Comparison of ENCODE assay signal across 8 cellular contexts in genomic region chr6:75602897-75603395, GRCh38. TPM values are rescaled to one million over a fixed set of nuclear protein-coding genes. Genes with fewer than 3 reads are reported as not detected.
DNase-seq lines count a peak whose midpoint lies in the region; ATAC-seq and TF ChIP-seq lines count a peak whose summit lies in the region.

No MANE protein-coding gene starts in this region.

- DNase-seq in stimulated activated naive CD8-positive, alpha-beta T cell treated with anti-CD3 and anti-CD28 coated beads, Interleukin-15, Interleukin-2, amounts not matched to agents 100 U/mL and 50 U/mL, for 24 hours: no peak
- no peak for DNase-seq in activated B cell treated with CpG ODN at 0.5 μM for 24 hours
- DNase-seq in iPS DF 6.9 (ENCODE audit: low read depth, low spot score): no peak
- no peak for DNase-seq in spleen
- DNase-seq in activated CD8-positive, alpha-beta memory T cell treated with anti-CD3 and anti-CD28 coated beads, Interleukin-2, amount 50 U/mL, for 48 hours: no peak
- DNase-seq in activated effector memory CD4-positive, alpha-beta T cell treated with Interleukin-2 at 50 U/mL for 16 hours: no peak

- intact Hi-C loops in activated B cell treated with CpG ODN at 0.5 μM for 24 hours (cut with micrococcal nuclease): loop anchor here (1.0 to 5.0 kb wide), 4 partner anchors 7 to 360 kb away; partner anchors contain the start of gene COX7A2
- intact Hi-C loops in spleen (cut with DNase I; ENCODE audit: low total_unique reads): no loop called here

- POLR2A ChIA-PET in activated B cell treated with CpG ODN at 0.5 μM for 24 hours (lab: Charles Lee): interaction anchor here (0.6 to 3.1 kb wide), 7 partner anchors 9 to 1950 kb away, joined by 3 to 38 read pairs (median 7); partner anchors contain the start of genes COX7A2 and TMEM30A

- H3K9me3 Mint-ChIP-seq in stimulated activated naive CD8-positive, alpha-beta T cell treated with anti-CD3 and anti-CD28 coated beads, Interleukin-15, Interleukin-2, amounts not matched to agents 100 ng/mL and 50 ng/mL, for 24 hours: no peaks in the 10 kb centered on the region
- no peaks in the 10 kb centered on the region for H3K9me3 Mint-ChIP-seq in activated B cell treated with CpG ODN at 0.5 μM for 24 hours

- CTCF ChIA-PET in activated B cell treated with CpG ODN at 0.5 μM for 24 hours (lab: Charles Lee): no interaction called here

- TF ChIP-seq CTCF in activated B cell treated with CpG ODN at 0.5 μM for 24 hours (IDR thresholded peaks at IDR 0.05) (no peak), spleen (IDR thresholded peaks at IDR 0.05 in 8 of 11, conservative IDR thresholded peaks at IDR 0.05 in 3 of 11) (no peak)

- H3K4me3 ChIP-seq in iPS DF 6.9 (ENCODE audit: low read length) (peak overlapping the region; percentile 92), spleen (peak overlapping the region; percentile 62 to 90 (median 77))

- no peaks in the 10 kb centered on the region for H3K27me3 Mint-ChIP-seq in stimulated activated naive CD8-positive, alpha-beta T cell treated with anti-CD3 and anti-CD28 coated beads, Interleukin-15, Interleukin-2, amounts not matched to agents 100 ng/mL and 50 ng/mL, for 24 hours
- H3K27me3 Mint-ChIP-seq in activated B cell treated with CpG ODN at 0.5 μM for 24 hours: no peaks in the 10 kb centered on the region

- no peaks in the 10 kb centered on the region for H3K9me3 ChIP-seq in iPS DF 6.9 (ENCODE audit: control insufficient read depth, insufficient read depth, low read length)
- H3K9me3 ChIP-seq in spleen: no peaks in the 10 kb centered on the region

- peaks cover 17% of the 10 kb centered on the region for H3K36me3 Mint-ChIP-seq in stimulated activated naive CD8-positive, alpha-beta T cell treated with anti-CD3 and anti-CD28 coated beads, Interleukin-15, Interleukin-2, amounts not matched to agents 100 ng/mL and 50 ng/mL, for 24 hours (ENCODE audit: low read depth)
- peaks cover 12% of the 10 kb centered on the region for H3K36me3 Mint-ChIP-seq in activated B cell treated with CpG ODN at 0.5 μM for 24 hours (ENCODE audit: low read depth)

- H3K36me3 ChIP-seq in iPS DF 6.9 (ENCODE audit: control insufficient read depth, insufficient read depth, low read length): no peaks in the 10 kb centered on the region
- H3K36me3 ChIP-seq in spleen: no peaks in the 10 kb centered on the region

- H3K27me3 ChIP-seq in iPS DF 6.9 (ENCODE audit: control insufficient read depth, insufficient read depth, low read length) (no peaks in the 10 kb centered on the region; the same call in 1 of the 2 replicates), spleen (replicated peaks in 1 of 7) (no peaks in the 10 kb centered on the region)

- peak overlapping the region; percentile 92 for H3K4me3 Mint-ChIP-seq in stimulated activated naive CD8-positive, alpha-beta T cell treated with anti-CD3 and anti-CD28 coated beads, Interleukin-15, Interleukin-2, amounts not matched to agents 100 ng/mL and 50 ng/mL, for 24 hours
- peak overlapping the region; percentile 98 for H3K4me3 Mint-ChIP-seq in activated B cell treated with CpG ODN at 0.5 μM for 24 hours

- H3K27ac ChIP-seq in iPS DF 6.9 (ENCODE audit: low read length) (no peak overlapping the region), spleen (peak overlapping the region; percentile 96 to 99 (median 98))

- ATAC-seq in stimulated activated naive CD8-positive, alpha-beta T cell treated with anti-CD3 and anti-CD28 coated beads, Interleukin-15, Interleukin-2, amounts not matched to agents 100 U/mL and 50 U/mL, for 24 hours: no peak
- peak; percentile 13 for ATAC-seq in HG03045 (IDR thresholded peaks at IDR 0.05; ENCODE audit: unreplicated experiment)
- no peak for ATAC-seq in activated B cell treated with CpG ODN at 0.5 μM for 24 hours (ENCODE audit: low read depth)

- H3K4me1 ChIP-seq in iPS DF 6.9 (ENCODE audit: control insufficient read depth, insufficient read depth, low read length) (no peaks in the 10 kb centered on the region), spleen (peaks cover 33 to 89% (median 78%) of the 10 kb centered on the region in 6 donors)

- H3K4me1 Mint-ChIP-seq in stimulated activated naive CD8-positive, alpha-beta T cell treated with anti-CD3 and anti-CD28 coated beads, Interleukin-15, Interleukin-2, amounts not matched to agents 100 ng/mL and 50 ng/mL, for 24 hours (ENCODE audit: low read depth): peaks cover 73% of the 10 kb centered on the region
- peaks cover 78% of the 10 kb centered on the region for H3K4me1 Mint-ChIP-seq in activated B cell treated with CpG ODN at 0.5 μM for 24 hours

- no peak for TF ChIP-seq POLR2A in spleen (IDR thresholded peaks at IDR 0.05)

- H3K27ac Mint-ChIP-seq in stimulated activated naive CD8-positive, alpha-beta T cell treated with anti-CD3 and anti-CD28 coated beads, Interleukin-15, Interleukin-2, amounts not matched to agents 100 ng/mL and 50 ng/mL, for 24 hours: peak overlapping the region; percentile 97
- peak overlapping the region; percentile 97 for H3K27ac Mint-ChIP-seq in activated B cell treated with CpG ODN at 0.5 μM for 24 hours

- no CpG with 5 or more reads among the region's 3 CpGs for WGBS in iPS DF 6.9 (ENCODE audit: insufficient coverage, insufficient read length)
- 3 to 12% (median 5%) methylated on average over 3 of the region's 3 CpGs for WGBS in spleen, 5 donors

RNA-seq across cellular contexts. Expression of gene SENP6, which starts 1.3 kb away (rescaled TPM):
- total RNA-seq in activated B cell treated with CpG ODN at 0.5 μM for 24 hours: 116 and 134 TPM in 2 replicates
- total RNA-seq in spleen: 100 to 1,000 TPM; 106 to 166 (median 133) TPM
- polyA plus RNA-seq in spleen: 10 to 100 TPM; 29.2 to 48.6 (median 42.4) TPM
